14 cellular contexts compared by ENCODE assay signal in the genomic region with DNA sequence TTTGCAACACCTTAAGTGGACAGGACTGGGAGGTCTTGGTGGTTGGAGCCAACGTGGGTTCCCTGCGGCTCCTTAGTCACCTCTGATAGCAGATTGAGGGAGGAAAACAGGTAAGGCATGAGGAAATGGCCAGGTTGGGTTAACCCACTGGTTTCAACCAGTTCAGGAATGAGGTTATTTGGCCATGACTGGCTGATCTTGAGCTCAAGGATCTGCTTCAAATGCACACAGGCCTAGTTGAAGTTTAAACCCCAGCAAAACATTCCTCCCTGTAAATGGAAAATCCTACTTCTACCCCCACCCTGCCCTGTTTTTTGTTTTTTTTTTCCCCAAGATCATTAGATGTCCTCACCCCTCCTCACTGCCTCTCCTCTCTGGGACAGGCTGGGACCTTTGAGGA. TPM values are rescaled to one million over a fixed set of nuclear protein-coding genes. Genes with fewer than 3 reads are reported as not detected.
A peak's percentile ranks its signal among the peaks of the same experiment; 100 is the strongest.
DNase-seq lines count a peak whose midpoint lies in the region; ATAC-seq and TF ChIP-seq lines count a peak whose summit lies in the region.
"Had no signal": no experiment of that assay in that cellular context is flagged by ENCODE, and none has a peak within 500 bp of the region (broad histone marks: within the 10 kb centered on the region; RNA-seq: fewer than 3 reads in every experiment).

No MANE protein-coding gene starts in this region.

- H3K4me1 Mint-ChIP-seq in activated T-helper 17 cell treated with anti-CD3 and anti-CD28 coated beads, Interleukin-2, amount 50 U/mL, for 72 hours, result no peaks in the 10 kb centered on the region
- H3K4me1 Mint-ChIP-seq in progenitor cell of endocrine pancreas (ENCODE audit: low read depth), result peaks cover 11% of the 10 kb centered on the region
- peaks cover 15% of the 10 kb centered on the region for H3K4me1 Mint-ChIP-seq in endothelial cell (ENCODE audit: unreplicated experiment)

- peaks cover 13% of the 10 kb centered on the region for H3K36me3 Mint-ChIP-seq in activated T-helper 17 cell treated with anti-CD3 and anti-CD28 coated beads, Interleukin-2, amount 50 U/mL, for 72 hours (ENCODE audit: low read depth)
- H3K36me3 Mint-ChIP-seq in progenitor cell of endocrine pancreas (ENCODE audit: insufficient read depth) (peaks cover 7% of the 10 kb centered on the region), endothelial cell (ENCODE audit: low read depth, unreplicated experiment) (no peaks in the 10 kb centered on the region)

- peak; percentile 30 for DNase-seq in activated CD8-positive, alpha-beta memory T cell treated with anti-CD3 and anti-CD28 coated beads, Interleukin-2, amount 50 U/mL, for 48 hours
- DNase-seq in activated CD8-positive, alpha-beta memory T cell treated with anti-CD3 and anti-CD28 coated beads for 24 hours, result no peak
- DNase-seq in kidney glomerular epithelial cell (lab: John Stamatoyannopoulos, UW) (peak; percentile 52), progenitor cell of endocrine pancreas (ENCODE audit: low spot score, unreplicated experiment) (no peak), KG1 (lab: John Stamatoyannopoulos, UW) (no peak), anterior cingulate cortex (lab: John Stamatoyannopoulos, UW) (no peak), endothelial cell (ENCODE audit: low spot score) (no peak)
- DNase-seq: NCI-H1105 treated with DMSO at 0.1 percent for 48 hours, NCI-H1694 treated with DMSO at 0.1 percent for 48 hours, NCI-H2107, NCI-H226, NCI-H524 treated with DMSO at 0.1 percent for 48 hours had no signal

- no peaks in the 10 kb centered on the region for H3K27me3 Mint-ChIP-seq in activated T-helper 17 cell treated with anti-CD3 and anti-CD28 coated beads, Interleukin-2, amount 50 U/mL, for 72 hours
- H3K27me3 Mint-ChIP-seq in progenitor cell of endocrine pancreas, result no peaks in the 10 kb centered on the region
- peaks cover 5% of the 10 kb centered on the region for H3K27me3 Mint-ChIP-seq in endothelial cell (ENCODE audit: unreplicated experiment)

- no peaks in the 10 kb centered on the region for H3K9me3 Mint-ChIP-seq in activated T-helper 17 cell treated with anti-CD3 and anti-CD28 coated beads, Interleukin-2, amount 50 U/mL, for 72 hours
- H3K9me3 Mint-ChIP-seq in progenitor cell of endocrine pancreas (ENCODE audit: low read depth) (no peaks in the 10 kb centered on the region), endothelial cell (ENCODE audit: unreplicated experiment) (no peaks in the 10 kb centered on the region)

- no peak overlapping the region for H3K4me3 Mint-ChIP-seq in activated T-helper 17 cell treated with anti-CD3 and anti-CD28 coated beads, Interleukin-2, amount 50 U/mL, for 72 hours
- H3K4me3 Mint-ChIP-seq in progenitor cell of endocrine pancreas (ENCODE audit: low read depth), result no peak overlapping the region
- no peak overlapping the region for H3K4me3 Mint-ChIP-seq in endothelial cell (ENCODE audit: unreplicated experiment)

- TF ChIP-seq CTCF in progenitor cell of endocrine pancreas (IDR thresholded peaks at IDR 0.05; ENCODE audit: unreplicated experiment), result no peak
- no peak for TF ChIP-seq CTCF in endothelial cell (IDR thresholded peaks at IDR 0.05; ENCODE audit: unreplicated experiment)

- peak overlapping the region; percentile 23 for H3K27ac Mint-ChIP-seq in activated T-helper 17 cell treated with anti-CD3 and anti-CD28 coated beads, Interleukin-2, amount 50 U/mL, for 72 hours
- H3K27ac Mint-ChIP-seq in progenitor cell of endocrine pancreas (peak overlapping the region; percentile 59), endothelial cell (ENCODE audit: unreplicated experiment) (no peak overlapping the region)

- ATAC-seq in activated T-helper 17 cell treated with anti-CD3 and anti-CD28 coated beads, Interleukin-2, amount 50 U/mL, for 72 hours (replicated peaks), result no peak
- ATAC-seq: Panc1 had no signal

RNA-seq across cellular contexts. Expression of a gene that starts 3.2 kb away (rescaled TPM):
- total RNA-seq in activated T-helper 17 cell treated with anti-CD3 and anti-CD28 coated beads, Interleukin-2, amount 50 U/mL, for 72 hours, result 10 to 100 TPM; 63.8 to 71.8 TPM
- total RNA-seq in progenitor cell of endocrine pancreas (61.0 and 62.2 TPM in 2 replicates), endothelial cell (ENCODE audit: unreplicated experiment) (60.8 TPM)

RNA-seq across cellular contexts. Expression of a gene that starts 25.8 kb away (rescaled TPM):
- 1 to 10 TPM; 1.5 to 1.7 TPM for total RNA-seq in activated T-helper 17 cell treated with anti-CD3 and anti-CD28 coated beads, Interleukin-2, amount 50 U/mL, for 72 hours
- 71.1 and 72.5 TPM in 2 replicates for total RNA-seq in progenitor cell of endocrine pancreas
- 16.3 TPM for total RNA-seq in endothelial cell (ENCODE audit: unreplicated experiment)

Comparison
In these comparisons a context has a peak if more than half of its experiments do, and no peak if none do; other contexts are left out.
1. DNase-seq: peak in activated CD8-positive, alpha-beta memory T cell treated with anti-CD3 and anti-CD28 coated beads, Interleukin-2, amount 50 U/mL, for 48 hours (single experiment) and kidney glomerular epithelial cell (single experiment); none in activated CD8-positive, alpha-beta memory T cell treated with anti-CD3 and anti-CD28 coated beads for 24 hours (single experiment), progenitor cell of endocrine pancreas (single experiment), KG1 (single experiment), anterior cingulate cortex (0 of 58) and endothelial cell (single experiment).